ENCODE assay signal across 32 cellular contexts in genomic region chr20:33022733-33023438, GRCh38. TPM values are rescaled to one million over a fixed set of nuclear protein-coding genes. Genes with fewer than 3 reads are reported as not detected.
"Had no signal": no experiment of that assay in that cellular context is flagged by ENCODE, and none has a peak within 500 bp of the region (broad histone marks: within the 10 kb centered on the region; RNA-seq: fewer than 3 reads in every experiment).

No MANE protein-coding gene starts in this region.

- H3K27ac ChIP-seq: stomach, suprapubic skin, testis, thoracic aorta, thyroid gland, tibial artery, tibial nerve, transverse colon, upper lobe of left lung, upper lobe of right lung, uterus, vagina had no signal

- H3K4me3 ChIP-seq: stomach, suprapubic skin, testis, thoracic aorta, thyroid gland, tibial artery, tibial nerve, transverse colon, upper lobe of left lung, upper lobe of right lung, uterus, vagina had no signal

- DNase-seq: stimulated activated CD4-positive, alpha-beta T cell treated with anti-CD3 and anti-CD28 coated beads, Interleukin-2, amount 100 ng/mL, for 48 hours; stimulated activated CD4-positive, alpha-beta T cell treated with anti-CD3 and anti-CD28 coated beads, Interleukin-4, amount 100 ng/mL, for 1 hour; stimulated activated CD4-positive, alpha-beta T cell treated with anti-CD3 and anti-CD28 coated beads, Interleukin-4, amount 100 ng/mL, for 24 hours; stimulated activated CD4-positive, alpha-beta T cell treated with anti-CD3 and anti-CD28 coated beads, Interleukin-4, amount 100 ng/mL, for 4 hours; stimulated activated CD8-positive, alpha-beta memory T cell treated with anti-CD3 and anti-CD28 coated beads, Interleukin-4, amount 100 ng/mL, for 48 hours; stimulated activated naive B cell treated with anti-CD40 and anti-IgM and Interleukin-4, amounts not matched to agents 10 μg/mL and 1 μg/mL and 100 μg/mL, for 72 hours; stimulated activated naive CD4-positive, alpha-beta T cell; stimulated activated naive CD4-positive, alpha-beta T cell treated with Interleukin-2 at 50 U/mL for 16 hours; stimulated activated naive CD8-positive, alpha-beta T cell treated with anti-CD3 and anti-CD28 coated beads, Interleukin-15, amount 100 ng/mL, for 72 hours; stimulated activated naive CD8-positive, alpha-beta T cell treated with anti-CD3 and anti-CD28 coated beads, Interleukin-15, Interleukin-2, amounts not matched to agents 100 U/mL and 50 U/mL, for 24 hours; stomach; substantia nigra; testis; thyroid gland; tibial artery; transverse colon; trophoblast cell; upper lobe of left lung; upper lobe of right lung; uterus had no signal

- H3K9me3 ChIP-seq: stomach, suprapubic skin, testis, thoracic aorta, thyroid gland, tibial artery, tibial nerve, transverse colon, upper lobe of left lung, upper lobe of right lung, uterus, vagina had no signal

- FAIRE-seq: urothelium cell line had no signal

- ATAC-seq: stimulated activated effector memory CD8-positive, alpha-beta T cell treated with anti-CD3 and anti-CD28 coated beads, Interleukin-12 subunit alpha, Interleukin-12 subunit beta, amount 100 ng/mL, for 72 hours; stimulated activated memory B cell treated with anti-CD40 and anti-IgM and Interleukin-4, amounts not matched to agents 10 μg/mL and 1 μg/mL and 100 μg/mL, for 72 hours; stimulated activated naive CD8-positive, alpha-beta T cell treated with anti-CD3 and anti-CD28 coated beads, Interleukin-15, amount 100 ng/mL, for 72 hours; stimulated activated naive CD8-positive, alpha-beta T cell treated with anti-CD3 and anti-CD28 coated beads, Interleukin-15, Interleukin-2, amounts not matched to agents 100 U/mL and 50 U/mL, for 24 hours; upper lobe of right lung had no signal

- H3K4me1 ChIP-seq: stomach, suprapubic skin, testis, thyroid gland, tibial artery, tibial nerve, transverse colon, upper lobe of left lung, upper lobe of right lung, uterus, vagina had no signal

- H3K27me3 ChIP-seq: testis, thyroid gland, tibial nerve, transverse colon, upper lobe of left lung, upper lobe of right lung, uterus, vagina had no signal

- H3K36me3 ChIP-seq: stomach, suprapubic skin, thoracic aorta, thyroid gland, tibial artery, tibial nerve, transverse colon, upper lobe of left lung, upper lobe of right lung, uterus, vagina had no signal

RNA-seq across cellular contexts. Expression of gene BPIFB6, which starts 8.6 kb away (rescaled TPM):
- total RNA-seq: stomach, subcutaneous adipose tissue, suprapubic skin, temporal lobe, thoracic aorta, thyroid gland, tibial nerve, transverse colon, upper lobe of left lung, upper lobe of right lung, ureter, urinary bladder, uterus, vagina had no signal
- polyA plus RNA-seq: stomach, urinary bladder had no signal

RNA-seq across cellular contexts. Expression of gene BPIFB2, which starts 15.4 kb away (rescaled TPM):
- total RNA-seq: stomach, subcutaneous adipose tissue, suprapubic skin, temporal lobe, thoracic aorta, thyroid gland, tibial nerve, transverse colon, upper lobe of right lung, ureter, urinary bladder, uterus, vagina had no signal
- polyA plus RNA-seq: urinary bladder had no signal

RNA-seq across cellular contexts. Expression of gene SUN5, which starts 18.7 kb away (rescaled TPM):
- total RNA-seq: stomach, subcutaneous adipose tissue, suprapubic skin, temporal lobe, thoracic aorta, thyroid gland, tibial nerve, transverse colon, upper lobe of left lung, upper lobe of right lung, ureter, urinary bladder, uterus, vagina had no signal
- polyA plus RNA-seq: stomach, thymus, urinary bladder had no signal

RNA-seq across cellular contexts. Expression of gene BPIFB3, which starts 30.8 kb away (rescaled TPM):
- total RNA-seq: stomach, subcutaneous adipose tissue, suprapubic skin, temporal lobe, thoracic aorta, thyroid gland, tibial nerve, transverse colon, upper lobe of left lung, upper lobe of right lung, ureter, urinary bladder, uterus, vagina had no signal
- polyA plus RNA-seq: stomach, urinary bladder had no signal

RNA-seq across cellular contexts. Expression of gene BPIFB4, which starts 56.6 kb away (rescaled TPM):
- total RNA-seq: stomach, subcutaneous adipose tissue, suprapubic skin, temporal lobe, thoracic aorta, thyroid gland, tibial nerve, transverse colon, upper lobe of left lung, upper lobe of right lung, ureter, urinary bladder, uterus, vagina had no signal
- polyA plus RNA-seq: stomach had no signal
